Comparison of ENCODE assay signal across 1 cellular context in the genomic region with DNA sequence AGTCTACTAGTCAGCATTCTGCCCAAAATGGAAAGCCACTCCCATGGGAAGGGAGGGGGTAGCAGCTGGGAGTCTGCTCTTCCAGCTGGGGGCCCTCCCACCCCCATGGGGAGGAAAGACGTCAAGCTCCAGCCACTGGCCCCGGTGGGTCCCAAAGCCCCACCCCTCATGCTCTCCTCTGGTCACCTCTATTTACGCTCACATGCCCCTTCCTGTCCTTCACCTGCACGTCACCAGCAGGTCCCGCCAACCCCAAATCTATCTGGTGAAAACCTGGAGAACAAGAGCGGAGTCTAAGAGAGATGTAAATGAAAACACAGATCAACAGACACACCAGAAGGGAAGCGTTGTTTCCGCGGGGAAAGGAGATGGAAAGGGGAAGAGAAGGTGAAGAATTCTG.
TF ChIP-seq lines count a peak whose summit lies in the region.

No MANE protein-coding gene starts in this region.

TF ChIP-seq in HEK293T, 16 proteins besides CTCF, POLR2A, EP300 and RAD21 (continued from another document):
- no peak for TF ChIP-seq PKNOX1 (IDR thresholded peaks at IDR 0.05)
- no peak for TF ChIP-seq L3MBTL2 (conservative IDR thresholded peaks at IDR 0.05)
- TF ChIP-seq ARNT (IDR thresholded peaks at IDR 0.05): no peak
- TF ChIP-seq TARDBP (IDR thresholded peaks at IDR 0.05): no peak
